ENCODE assay signal across 1 cellular context in the genomic region with DNA sequence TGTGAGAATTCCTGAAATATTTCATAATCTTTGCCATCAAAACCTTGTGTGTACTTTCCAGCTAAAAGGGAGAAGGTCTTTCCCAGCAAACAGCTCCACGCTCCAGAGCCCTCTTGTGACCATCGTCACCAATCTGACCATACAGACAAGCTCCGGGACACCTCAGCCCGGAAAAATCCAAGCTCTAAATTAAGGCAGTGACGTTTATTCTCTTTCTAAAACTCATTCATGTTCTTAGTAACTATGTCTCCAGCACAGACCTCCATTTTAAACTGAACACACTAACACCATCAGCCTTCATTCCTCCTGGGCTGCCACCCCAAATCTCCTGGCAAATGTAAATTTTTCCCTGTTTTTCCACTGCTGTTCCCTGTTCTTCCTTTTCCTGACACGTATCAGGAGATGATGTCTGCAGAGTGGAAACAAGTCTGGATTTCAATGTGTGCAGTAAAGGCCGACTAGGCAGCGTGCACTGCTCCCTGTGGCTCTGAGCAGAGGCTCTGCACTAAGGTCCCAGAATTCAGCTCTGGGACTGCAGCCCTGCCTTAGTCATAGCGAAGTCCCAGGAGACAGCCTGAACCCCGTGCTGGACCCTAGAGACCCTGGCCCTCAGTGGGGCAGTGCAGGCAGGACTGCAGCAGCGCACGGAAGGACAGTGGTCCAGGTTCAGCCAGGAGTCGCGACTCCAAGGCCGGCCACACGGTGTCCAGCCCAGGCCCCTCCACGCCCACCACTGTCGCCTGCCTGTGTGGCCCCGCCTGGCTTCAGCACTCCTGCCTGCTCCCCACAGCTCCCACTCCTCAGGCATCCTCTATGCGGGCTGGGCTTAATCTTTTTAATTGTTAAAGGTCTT.
TF ChIP-seq lines count a peak whose summit lies in the region.

No MANE protein-coding gene starts in this region.

TF ChIP-seq in GM23338, 12 proteins besides CTCF, POLR2A, EP300 and RAD21:
- no peak for TF ChIP-seq EZH2phosphoT487 (IDR thresholded peaks at IDR 0.05; ENCODE audit: unreplicated experiment)
- TF ChIP-seq ZNF331 (CRISPR knock-in tag; IDR thresholded peaks at IDR 0.05; ENCODE audit: low read depth) = no peak
- TF ChIP-seq POLR2AphosphoS5 (IDR thresholded peaks at IDR 0.05; ENCODE audit: low read depth) = no peak
- no peak for TF ChIP-seq ZNF114 (CRISPR knock-in tag; IDR thresholded peaks at IDR 0.05)
- TF ChIP-seq EZH2 (IDR thresholded peaks at IDR 0.05; ENCODE audit: low read depth, unreplicated experiment) = no peak
- no peak for TF ChIP-seq ZNF462 (CRISPR knock-in tag; IDR thresholded peaks at IDR 0.05)
- no peak for TF ChIP-seq ETS1 (IDR thresholded peaks at IDR 0.05)
- TF ChIP-seq CREB1 (CRISPR knock-in tag; IDR thresholded peaks at IDR 0.05; ENCODE audit: low read depth) = no peak
- no peak for TF ChIP-seq REST (IDR thresholded peaks at IDR 0.05; ENCODE audit: unreplicated experiment)
- no peak for TF ChIP-seq JUNB (IDR thresholded peaks at IDR 0.05; ENCODE audit: unreplicated experiment)
- TF ChIP-seq NANOG (IDR thresholded peaks at IDR 0.05; ENCODE audit: borderline replicate concordance) = no peak
- no peak for TF ChIP-seq STAT1 (IDR thresholded peaks at IDR 0.05; ENCODE audit: unreplicated experiment)
